Comparison of ENCODE assay signal across 10 cellular contexts in the genomic region with DNA sequence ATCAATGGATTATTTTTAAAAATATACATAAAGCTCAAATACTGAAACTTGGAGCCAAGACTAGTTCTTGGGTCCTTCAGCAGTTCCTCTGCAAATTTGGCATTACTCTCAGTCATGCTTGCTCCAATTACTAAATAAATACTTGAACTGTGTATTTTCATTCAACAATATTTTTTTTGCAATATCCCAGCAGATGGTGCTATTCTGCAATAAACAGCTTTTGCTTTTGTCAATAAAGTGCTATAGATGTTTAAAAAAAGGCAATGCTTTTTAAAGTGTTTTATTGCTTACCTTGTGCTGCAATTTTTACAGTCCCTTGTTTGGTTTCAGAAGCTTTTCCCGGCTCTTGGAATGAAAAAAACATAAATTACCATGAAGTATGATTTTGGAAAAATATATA.
A peak's percentile ranks its signal among the peaks of the same experiment; 100 is the strongest.
DNase-seq lines count a peak whose midpoint lies in the region; ATAC-seq, FAIRE-seq and TF ChIP-seq lines count a peak whose summit lies in the region.
"Had no signal": no experiment of that assay in that cellular context is flagged by ENCODE, and none has a peak within 500 bp of the region (broad histone marks: within the 10 kb centered on the region; RNA-seq: fewer than 3 reads in every experiment).

No MANE protein-coding gene starts in this region.

- intact Hi-C loops in HepG2 (cut with micrococcal nuclease; ENCODE audit: unreplicated experiment) = loop anchor here (1.0 kb wide), 1 partner anchor 322 kb away; no protein-coding TSS in a partner anchor

- H3K9me3 ChIP-seq in HepG2 (ENCODE audit: low read length) = no peaks in the 10 kb centered on the region
- H3K9me3 ChIP-seq: lower lobe of right lung had no signal

- H3K4me3 ChIP-seq in HepG2 (replicated peaks in 1 of 3; ENCODE audit: insufficient read depth in 1 of 3, low read depth in 2 of 3, low read length in 3 of 3) = no peak overlapping the region
- H3K4me3 ChIP-seq: lower lobe of right lung had no signal

- H3K4me1 ChIP-seq in HepG2 (ENCODE audit: insufficient read depth, low read length) = no peaks in the 10 kb centered on the region
- H3K4me1 ChIP-seq: lower lobe of right lung had no signal

- no peaks in the 10 kb centered on the region for H3K36me3 Mint-ChIP-seq in stimulated activated memory B cell treated with anti-CD40 and anti-IgM and Interleukin-4, amounts not matched to agents 10 μg/mL and 1 μg/mL and 100 μg/mL, for 72 hours

- H3K4me2 ChIP-seq in HepG2 (ENCODE audit: low read depth, low read length) = no peak overlapping the region

- no peak for TF ChIP-seq POLR2A in HepG2 (IDR thresholded peaks at IDR 0.05; ENCODE audit: insufficient read depth in 1 of 2, low read depth in 2 of 2, low read length in 2 of 2)

- H3K27me3 ChIP-seq in HepG2 (ENCODE audit: control insufficient read depth in 1 of 2, insufficient read depth in 2 of 2, low read length in 2 of 2) = no peaks in the 10 kb centered on the region

- no peaks in the 10 kb centered on the region for H3K9me3 Mint-ChIP-seq in stimulated activated memory B cell treated with anti-CD40 and anti-IgM and Interleukin-4, amounts not matched to agents 10 μg/mL and 1 μg/mL and 100 μg/mL, for 72 hours

- FAIRE-seq in HepG2 (lab: Jason Lieb, UNC) = no peak

- H3K4me3 Mint-ChIP-seq in stimulated activated memory B cell treated with anti-CD40 and anti-IgM and Interleukin-4, amounts not matched to agents 10 μg/mL and 1 μg/mL and 100 μg/mL, for 72 hours = no peak overlapping the region

- H3K9ac ChIP-seq in HepG2 (ENCODE audit: insufficient read depth, low read depth, low read length) = no peak overlapping the region

- H3K27ac ChIP-seq in HepG2 (ENCODE audit: extremely low read length, insufficient read depth, low read length) = no peak overlapping the region
- H3K27ac ChIP-seq: lower lobe of right lung had no signal

- POLR2A ChIA-PET in HepG2 (lab: Yijun Ruan, JAX) = no interaction called here

- no peaks in the 10 kb centered on the region for H3K79me2 ChIP-seq in HepG2 (ENCODE audit: insufficient read depth, low read length)

- WGBS in HepG2 (ENCODE audit: low lambda C conversion rate) = 0% methylated on average over 1 of the region's 1 CpG

- no peak for TF ChIP-seq RAD21 in HepG2 (CRISPR knock-in tag; IDR thresholded peaks at IDR 0.05)

- H4K20me1 ChIP-seq in HepG2 (ENCODE audit: insufficient read depth, low read length) = no peaks in the 10 kb centered on the region

- no peaks in the 10 kb centered on the region for H3K36me3 ChIP-seq in HepG2 (replicated peaks in 1 of 2; ENCODE audit: control insufficient read depth in 1 of 2, insufficient read depth in 2 of 2, low read length in 2 of 2)
- H3K36me3 ChIP-seq: lower lobe of right lung had no signal

- CTCF ChIA-PET in HepG2 (lab: Yijun Ruan, JAX; ENCODE audit: low intra/inter-chr PET ratio, low total read pairs) = interaction anchor here (1.2 kb wide), 1 partner anchor 322 kb away, joined by 3 read pairs; no protein-coding TSS in a partner anchor

- ATAC-seq in HepG2 (no peak), GM19023 (IDR thresholded peaks at IDR 0.05; ENCODE audit: unreplicated experiment) (no peak), GM21526 (IDR thresholded peaks at IDR 0.05; ENCODE audit: low FRiP score, unreplicated experiment) (no peak)
- no peak for ATAC-seq in stimulated activated memory B cell treated with anti-CD40 and anti-IgM and Interleukin-4, amounts not matched to agents 10 μg/mL and 1 μg/mL and 100 μg/mL, for 72 hours

- peak; percentile 71 for DNase-seq in DMS153 (lab: John Stamatoyannopoulos, UW)
- peak; percentile 43 for DNase-seq in NCI-H1092 (lab: John Stamatoyannopoulos, UW)
- peak; percentile 44 for DNase-seq in SK-N-DZ (ENCODE audit: low spot score)
- peak; percentile 6 for DNase-seq in HepG2 (ENCODE audit: low spot score)
- DNase-seq in GM19238 (ENCODE audit: insufficient read length, low spot score) = no peak
- DNase-seq: IMR-90, lower lobe of right lung had no signal

- H3K27me3 Mint-ChIP-seq in stimulated activated memory B cell treated with anti-CD40 and anti-IgM and Interleukin-4, amounts not matched to agents 10 μg/mL and 1 μg/mL and 100 μg/mL, for 72 hours = no peaks in the 10 kb centered on the region

- BruUV-seq in HepG2 (replicated peaks; lab: Mats Ljungman, UMichigan) = no TSS peak

- no peak overlapping the region for H3K27ac Mint-ChIP-seq in stimulated activated memory B cell treated with anti-CD40 and anti-IgM and Interleukin-4, amounts not matched to agents 10 μg/mL and 1 μg/mL and 100 μg/mL, for 72 hours

- no peaks in the 10 kb centered on the region for H3K4me1 Mint-ChIP-seq in stimulated activated memory B cell treated with anti-CD40 and anti-IgM and Interleukin-4, amounts not matched to agents 10 μg/mL and 1 μg/mL and 100 μg/mL, for 72 hours

- no peak overlapping the region for H2AFZ ChIP-seq in HepG2 (ENCODE audit: low read length)

- in situ Hi-C loops in HepG2 (cut with HindIII; ENCODE audit: extremely low pct_ligation_motif_present, low pct_unique_long_range_greater_than_20kb) = no loop called here

- TF ChIP-seq CTCF in HepG2 (CRISPR knock-in tag; IDR thresholded peaks at IDR 0.05) = peak; percentile 26

- no peak for TF ChIP-seq EP300 in HepG2 (IDR thresholded peaks at IDR 0.05; ENCODE audit: low read depth in 2 of 2, low read length in 2 of 2)
- no peak for TF ChIP-seq EP300 in HepG2 (CRISPR knock-in tag; IDR thresholded peaks at IDR 0.05; ENCODE audit: borderline replicate concordance)

TF ChIP-seq in HepG2, 621 proteins besides CTCF, POLR2A, EP300 and RAD21:
- TF ChIP-seq, protein P1, sequence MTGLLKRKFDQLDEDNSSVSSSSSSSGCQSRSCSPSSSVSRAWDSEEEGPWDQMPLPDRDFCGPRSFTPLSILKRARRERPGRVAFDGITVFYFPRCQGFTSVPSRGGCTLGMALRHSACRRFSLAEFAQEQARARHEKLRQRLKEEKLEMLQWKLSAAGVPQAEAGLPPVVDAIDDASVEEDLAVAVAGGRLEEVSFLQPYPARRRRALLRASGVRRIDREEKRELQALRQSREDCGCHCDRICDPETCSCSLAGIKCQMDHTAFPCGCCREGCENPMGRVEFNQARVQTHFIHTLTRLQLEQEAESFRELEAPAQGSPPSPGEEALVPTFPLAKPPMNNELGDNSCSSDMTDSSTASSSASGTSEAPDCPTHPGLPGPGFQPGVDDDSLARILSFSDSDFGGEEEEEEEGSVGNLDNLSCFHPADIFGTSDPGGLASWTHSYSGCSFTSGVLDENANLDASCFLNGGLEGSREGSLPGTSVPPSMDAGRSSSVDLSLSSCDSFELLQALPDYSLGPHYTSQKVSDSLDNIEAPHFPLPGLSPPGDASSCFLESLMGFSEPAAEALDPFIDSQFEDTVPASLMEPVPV (CRISPR knock-in tag; IDR thresholded peaks at IDR 0.05) = no peak
- TF ChIP-seq STAG1 (CRISPR knock-in tag; IDR thresholded peaks at IDR 0.05) (peak; percentile 34; the same call in 1 of the 2 replicates), SMC3 (IDR thresholded peaks at IDR 0.05; ENCODE audit: low read length) (0 out of 2 replicates have a peak, but pooled peaks have one; percentile 2), RFXAP (CRISPR knock-in tag; IDR thresholded peaks at IDR 0.05; ENCODE audit: borderline replicate concordance) (no peak), SMAD1 (CRISPR knock-in tag; IDR thresholded peaks at IDR 0.05; ENCODE audit: borderline replicate concordance, low read depth) (no peak), KDM5A (IDR thresholded peaks at IDR 0.05; ENCODE audit: borderline replicate concordance, low read length) (no peak), ZNF580 (CRISPR knock-in tag; IDR thresholded peaks at IDR 0.05; ENCODE audit: borderline replicate concordance, low read depth) (no peak)
- TF ChIP-seq, protein P2, sequence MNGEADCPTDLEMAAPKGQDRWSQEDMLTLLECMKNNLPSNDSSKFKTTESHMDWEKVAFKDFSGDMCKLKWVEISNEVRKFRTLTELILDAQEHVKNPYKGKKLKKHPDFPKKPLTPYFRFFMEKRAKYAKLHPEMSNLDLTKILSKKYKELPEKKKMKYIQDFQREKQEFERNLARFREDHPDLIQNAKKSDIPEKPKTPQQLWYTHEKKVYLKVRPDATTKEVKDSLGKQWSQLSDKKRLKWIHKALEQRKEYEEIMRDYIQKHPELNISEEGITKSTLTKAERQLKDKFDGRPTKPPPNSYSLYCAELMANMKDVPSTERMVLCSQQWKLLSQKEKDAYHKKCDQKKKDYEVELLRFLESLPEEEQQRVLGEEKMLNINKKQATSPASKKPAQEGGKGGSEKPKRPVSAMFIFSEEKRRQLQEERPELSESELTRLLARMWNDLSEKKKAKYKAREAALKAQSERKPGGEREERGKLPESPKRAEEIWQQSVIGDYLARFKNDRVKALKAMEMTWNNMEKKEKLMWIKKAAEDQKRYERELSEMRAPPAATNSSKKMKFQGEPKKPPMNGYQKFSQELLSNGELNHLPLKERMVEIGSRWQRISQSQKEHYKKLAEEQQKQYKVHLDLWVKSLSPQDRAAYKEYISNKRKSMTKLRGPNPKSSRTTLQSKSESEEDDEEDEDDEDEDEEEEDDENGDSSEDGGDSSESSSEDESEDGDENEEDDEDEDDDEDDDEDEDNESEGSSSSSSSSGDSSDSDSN (CRISPR knock-in tag; IDR thresholded peaks at IDR 0.05) = no peak
